Comparison of ENCODE assay signal across 25 cellular contexts in the genomic region with DNA sequence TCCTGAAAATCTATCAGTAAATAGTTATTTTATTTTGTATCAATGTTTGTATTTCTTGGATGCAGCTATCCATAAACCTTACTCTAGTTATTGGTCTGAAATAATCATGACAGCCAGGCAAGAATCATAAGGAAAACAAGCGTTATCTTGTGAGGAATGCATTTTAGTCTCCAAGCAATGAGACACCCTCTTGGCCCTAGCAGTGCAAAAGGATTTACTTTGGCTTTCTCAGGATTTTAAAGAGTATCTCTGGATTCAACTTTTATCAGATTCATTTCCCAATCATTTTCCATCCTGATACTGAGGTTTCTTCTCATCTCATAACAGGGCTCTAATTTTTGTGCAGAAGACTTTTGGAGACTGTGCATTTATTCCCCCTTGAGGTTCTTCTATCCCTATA.
"Had no signal": no experiment of that assay in that cellular context is flagged by ENCODE, and none has a peak within 500 bp of the region (broad histone marks: within the 10 kb centered on the region; RNA-seq: fewer than 3 reads in every experiment).

No MANE protein-coding gene starts in this region.

- H3K36me3 Mint-ChIP-seq: mesothelial cell of epicardium; naive thymus-derived CD4-positive, alpha-beta T cell; neural progenitor cell; stimulated activated memory B cell treated with anti-CD40 and anti-IgM and Interleukin-4, amounts not matched to agents 10 μg/mL and 1 μg/mL and 100 μg/mL, for 72 hours; type B pancreatic cell had no signal

- H3K27ac ChIP-seq: esophagus squamous epithelium, foreskin keratinocyte, gastroesophageal sphincter, left lung, neural progenitor cell, prostate gland, right atrium auricular region, sigmoid colon, skin epidermis, spleen, testis, tibial artery had no signal

- H3K27me3 Mint-ChIP-seq: effector memory CD8-positive, alpha-beta T cell; naive thymus-derived CD4-positive, alpha-beta T cell; stimulated activated memory B cell treated with anti-CD40 and anti-IgM and Interleukin-4, amounts not matched to agents 10 μg/mL and 1 μg/mL and 100 μg/mL, for 72 hours; type B pancreatic cell had no signal

- H3K4me1 Mint-ChIP-seq: mesothelial cell of epicardium; naive thymus-derived CD4-positive, alpha-beta T cell; nephron; neural progenitor cell; stimulated activated memory B cell treated with anti-CD40 and anti-IgM and Interleukin-4, amounts not matched to agents 10 μg/mL and 1 μg/mL and 100 μg/mL, for 72 hours had no signal

- H3K4me1 ChIP-seq: esophagus squamous epithelium, foreskin keratinocyte, gastroesophageal sphincter, left lung, neural progenitor cell, prostate gland, right atrium auricular region, sigmoid colon, spleen, testis had no signal

- H3K9me3 ChIP-seq: esophagus squamous epithelium, gastroesophageal sphincter, left lung, prostate gland, right atrium auricular region, sigmoid colon, spleen, testis, tibial artery had no signal

- H3K9me3 Mint-ChIP-seq: mesothelial cell of epicardium, type B pancreatic cell had no signal

- H3K27ac Mint-ChIP-seq: effector memory CD8-positive, alpha-beta T cell; mesothelial cell of epicardium; naive thymus-derived CD4-positive, alpha-beta T cell; neural progenitor cell; stimulated activated memory B cell treated with anti-CD40 and anti-IgM and Interleukin-4, amounts not matched to agents 10 μg/mL and 1 μg/mL and 100 μg/mL, for 72 hours; type B pancreatic cell had no signal

- H3K27me3 ChIP-seq: esophagus squamous epithelium, foreskin keratinocyte, gastroesophageal sphincter, left lung, neural progenitor cell, right atrium auricular region, sigmoid colon, spleen, testis, tibial artery had no signal

- ATAC-seq: effector memory CD8-positive, alpha-beta T cell; foreskin keratinocyte; gastroesophageal sphincter; left lung; naive thymus-derived CD4-positive, alpha-beta T cell; stimulated activated memory B cell treated with anti-CD40 and anti-IgM and Interleukin-4, amounts not matched to agents 10 μg/mL and 1 μg/mL and 100 μg/mL, for 72 hours; stimulated activated naive CD8-positive, alpha-beta T cell treated with anti-CD3 and anti-CD28 coated beads, Interleukin-15, Interleukin-2, amounts not matched to agents 100 U/mL and 50 U/mL, for 24 hours had no signal

- H3K4me3 ChIP-seq: esophagus squamous epithelium, gastroesophageal sphincter, left lung, neural progenitor cell, prostate gland, right atrium auricular region, sigmoid colon, skin epidermis, spleen, testis, tibial artery had no signal

- H3K36me3 ChIP-seq: esophagus squamous epithelium, gastroesophageal sphincter, left lung, neural progenitor cell, prostate gland, right atrium auricular region, sigmoid colon, spleen, tibial artery had no signal

- H3K4me3 Mint-ChIP-seq: effector memory CD8-positive, alpha-beta T cell; mesothelial cell of epicardium; naive thymus-derived CD4-positive, alpha-beta T cell; nephron; neural progenitor cell; stimulated activated memory B cell treated with anti-CD40 and anti-IgM and Interleukin-4, amounts not matched to agents 10 μg/mL and 1 μg/mL and 100 μg/mL, for 72 hours; type B pancreatic cell had no signal

- DNase-seq: cortex of kidney; effector memory CD8-positive, alpha-beta T cell; erythroblast; esophagus squamous epithelium; foreskin keratinocyte; left cardiac atrium; left lung; mesenchymal stem cell; naive thymus-derived CD4-positive, alpha-beta T cell; sigmoid colon; spleen; stimulated activated CD4-positive, alpha-beta T cell treated with anti-CD3 and anti-CD28 coated beads, Interleukin-4, amount 100 ng/mL, for 4 hours; stimulated activated naive CD8-positive, alpha-beta T cell treated with anti-CD3 and anti-CD28 coated beads, Interleukin-15, Interleukin-2, amounts not matched to agents 100 U/mL and 50 U/mL, for 24 hours; substantia nigra; testis; tibial artery had no signal
